8 cellular contexts compared by ENCODE assay signal in the genomic region with DNA sequence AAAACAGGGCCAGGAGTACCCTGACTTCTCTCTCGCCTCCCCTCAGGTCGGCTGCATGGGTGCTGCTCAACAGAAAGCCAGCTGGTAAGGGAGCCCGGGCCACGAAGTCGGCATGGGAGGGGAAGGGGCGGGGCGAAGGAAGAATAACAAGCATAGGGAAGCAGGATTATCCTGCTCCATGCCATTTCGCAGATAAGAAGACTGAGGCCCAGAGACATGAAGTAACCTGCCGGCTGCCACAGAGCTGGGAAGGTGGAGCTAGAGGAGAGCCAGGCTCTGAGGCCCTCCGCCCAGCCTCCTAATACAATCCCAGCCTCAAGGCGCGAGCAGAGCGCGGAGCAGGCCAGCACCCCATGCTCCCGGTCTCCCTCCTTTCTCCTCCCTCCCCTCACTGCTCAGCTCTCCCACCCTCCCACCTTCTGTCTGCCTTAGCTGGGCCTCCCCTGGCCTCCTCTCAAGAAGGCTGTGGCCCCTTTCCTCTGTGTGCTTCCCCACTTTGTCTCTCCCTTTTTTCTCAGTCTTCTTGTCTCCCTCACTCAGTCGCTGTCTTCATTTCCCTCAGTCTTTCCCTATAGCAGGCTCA. TPM values are rescaled to one million over a fixed set of nuclear protein-coding genes. Genes with fewer than 3 reads are reported as not detected.
DNase-seq lines count a peak whose midpoint lies in the region; ATAC-seq, FAIRE-seq and TF ChIP-seq lines count a peak whose summit lies in the region.

No MANE protein-coding gene starts in this region.

- H3K36me3 ChIP-seq in GM12878 (ENCODE audit: control insufficient read depth in 2 of 2, insufficient read depth in 2 of 2, low read length in 1 of 2) = no peaks in the 10 kb centered on the region
- no peaks in the 10 kb centered on the region for H3K36me3 ChIP-seq in thymus (ENCODE audit: control insufficient read depth, insufficient read depth)

- H3K27ac ChIP-seq in GM12878 (ENCODE audit: control insufficient read depth, insufficient read depth) = peak overlapping the region; percentile 96
- H3K27ac ChIP-seq in thymus (ENCODE audit: low read depth) = peak overlapping the region; percentile 47

- SMC1A ChIA-PET in GM12878 (lab: Charles Lee; ENCODE audit: uncharacterized antibody, unreplicated experiment) = interaction anchor here (0.6 to 1.8 kb wide), 7 partner anchors 10 to 192 kb away, joined by 3 to 10 read pairs (median 4); partner anchors contain the start of gene HMGA1

- peak overlapping the region; percentile 54 for H3K4me3 ChIP-seq in GM12878
- peak overlapping the region; percentile 52 for H3K4me3 ChIP-seq in thymus (ENCODE audit: low read length)

- H3K9ac ChIP-seq in GM12878 (ENCODE audit: control insufficient read depth, insufficient read depth, low read length) = peak overlapping the region; percentile 49; the same call in 1 of the 2 replicates

- no peaks in the 10 kb centered on the region for H3K79me2 ChIP-seq in GM12878 (ENCODE audit: control insufficient read depth, insufficient read depth, low read length)

- TF ChIP-seq EP300 in GM12878 (IDR thresholded peaks at IDR 0.05; ENCODE audit: borderline replicate concordance in 1 of 2, control insufficient read depth in 1 of 2, low read depth in 2 of 2, low read length in 2 of 2) = no peak

- H3K9me3 ChIP-seq in GM12878 (replicated peaks; ENCODE audit: control insufficient read depth, insufficient read depth, low read length) (no peaks in the 10 kb centered on the region), thymus (ENCODE audit: control insufficient read depth) (no peaks in the 10 kb centered on the region)

- in situ Hi-C loops in GM12878 (cut with MboI) = no loop called here

- POLR2A ChIA-PET in GM12878 (lab: Charles Lee) = interaction anchor here (0.6 to 2.3 kb wide), 9 partner anchors 10 to 436 kb away, joined by 3 to 20 read pairs (median 3); partner anchors contain the start of genes HMGA1 and SMIM29

- RAD21 ChIA-PET in GM12878 (lab: Charles Lee; ENCODE audit: unreplicated experiment) = interaction anchor here (1.0 to 2.4 kb wide), 5 partner anchors 11 to 202 kb away, joined by 3 to 17 read pairs (median 6); partner anchors contain the start of genes HMGA1, RPS10 and SMIM29

- WGBS in GM12878 (ENCODE audit: insufficient coverage, insufficient replicate concordance, low lambda C conversion rate, missing lambda C conversion rate) = 57% methylated on average over 15 of the region's 16 CpGs
- WGBS in thymus = 71% methylated on average over 16 of the region's 16 CpGs

- H3K27me3 ChIP-seq in GM12878 (replicated peaks in 1 of 2; ENCODE audit: control insufficient read depth in 2 of 2, insufficient read depth in 2 of 2, low read length in 1 of 2) = no peaks in the 10 kb centered on the region
- H3K27me3 ChIP-seq in thymus (ENCODE audit: control insufficient read depth, insufficient read depth) = no peaks in the 10 kb centered on the region

- no peak for TF ChIP-seq CTCF in GM12878 (IDR thresholded peaks at IDR 0.05 in 2 of 3, conservative IDR thresholded peaks at IDR 0.05 in 1 of 3; ENCODE audit: control insufficient read depth in 2 of 3, extremely low read depth in 1 of 3, insufficient read depth in 1 of 3, low read depth in 3 of 3, low read length in 3 of 3)

- H3K4me2 ChIP-seq in GM12878 (ENCODE audit: control insufficient read depth, insufficient read depth) = peak overlapping the region; percentile 97

- DNase-seq in GM12878 (ENCODE audit: low read depth, low spot score) = no peak
- DNase-seq in left lobe of liver (ENCODE audit: low spot score) = no peak
- no peak for DNase-seq in LoVo (ENCODE audit: low spot score)
- DNase-seq in HUDEP-2 (lab: John Stamatoyannopoulos, UW; ENCODE audit: unreplicated experiment in 76 of 76) = no peak

- H2AFZ ChIP-seq in GM12878 (ENCODE audit: control insufficient read depth, low read depth, low read length) = peak overlapping the region; percentile 97

- TF ChIP-seq RAD21 in GM12878 (IDR thresholded peaks at IDR 0.05; ENCODE audit: insufficient read depth, low read depth, low read length) = no peak

- intact Hi-C loops in GM12878 (cut with micrococcal nuclease; ENCODE audit: unreplicated experiment) = no loop called here

- peaks cover 24% of the 10 kb centered on the region for H3K4me1 ChIP-seq in GM12878 (ENCODE audit: control insufficient read depth, insufficient read depth, low read length)
- H3K4me1 ChIP-seq in thymus (ENCODE audit: control insufficient read depth, insufficient read depth, low read length) = peaks cover 27% of the 10 kb centered on the region

- no peak for TF ChIP-seq POLR2A in GM12878 (IDR thresholded peaks at IDR 0.05; ENCODE audit: low read depth, low read length)

- H4K20me1 ChIP-seq in GM12878 (ENCODE audit: control insufficient read depth, insufficient read depth) = no peaks in the 10 kb centered on the region

- CTCF ChIA-PET in GM12878 (lab: Yijun Ruan, JAX) = interaction anchor here (0.6 to 2.2 kb wide), 6 partner anchors 13 to 480 kb away, joined by 3 to 6 read pairs (median 4); partner anchors contain the start of gene HMGA1

- FAIRE-seq in GM12878 (lab: Jason Lieb, UNC) = no peak

- no TSS peak for BruUV-seq in GM12878 (replicated peaks; lab: Mats Ljungman, UMichigan)

- ATAC-seq in GM19328 (IDR thresholded peaks at IDR 0.05; ENCODE audit: unreplicated experiment) (peak; percentile 13), HG03175 (IDR thresholded peaks at IDR 0.05; ENCODE audit: unreplicated experiment) (peak; percentile 17), GM12878 (peak; percentile 31), left lobe of liver (peak; percentile 7), GM18520 (IDR thresholded peaks at IDR 0.05; ENCODE audit: unreplicated experiment) (no peak)

TF ChIP-seq in GM12878, 131 proteins besides CTCF, POLR2A, EP300 and RAD21 (continues in another document):
- TF ChIP-seq CHD2 (IDR thresholded peaks at IDR 0.05; ENCODE audit: borderline replicate concordance, low read depth, low read length) (peak; percentile 9; the same call in 1 of the 2 replicates), ETV6 (conservative IDR thresholded peaks at IDR 0.05 in 1 of 2, IDR thresholded peaks at IDR 0.05 in 1 of 2; ENCODE audit: borderline replicate concordance in 1 of 2, low read depth in 1 of 2) (0 out of 4 replicates have a peak, but pooled peaks of 1 of the 2 experiments have one; percentile 2), LARP7 (IDR thresholded peaks at IDR 0.05) (0 out of 2 replicates have a peak, but pooled peaks have one; percentile 16), HDGF (IDR thresholded peaks at IDR 0.05) (peak; percentile 96)

RNA-seq across cellular contexts. Expression of gene HMGA1, which starts 13.2 kb away (rescaled TPM):
- 34.9 and 35.0 TPM in 2 replicates for total RNA-seq in GM12878 (2013; cell fraction: nucleolus; rRNA removed)
- total RNA-seq in GM12878 (2014; rRNA removed) = 417 and 479 TPM in 2 replicates
- total RNA-seq in GM12878 (2014; rRNA removed; fragmentation: Illumina TruSeq; extraction: Trizol) = 220 and 264 TPM in 2 replicates
- 867 and 885 TPM in 2 replicates for total RNA-seq in GM12878 (2021)
- polyA plus RNA-seq in GM12878 (2011; ENCODE audit: low read depth) = 85.7 TPM
- 39.7 and 110 TPM in 2 replicates for polyA plus RNA-seq in GM12878 (2011; rRNA removed)
- polyA plus RNA-seq in GM12878 (2011; cell fraction: cytosol; rRNA removed) = 154 and 186 TPM in 2 replicates
- 132 and 185 TPM in 2 replicates for polyA plus RNA-seq in GM12878 (2011; cell fraction: nucleus; rRNA removed)
- 247 and 313 TPM in 2 replicates for polyA plus RNA-seq in GM12878 (2012)
- polyA plus RNA-seq in GM12878 (2014; fragmentation: Illumina TruSeq; extraction: Trizol) = 176 and 537 TPM in 2 replicates
- polyA plus RNA-seq in GM12878 (2014; fragmentation: Nextera tagmentation; extraction: Ambion mirVana) = 10 to 100 TPM; 13.4 to 38.0 TPM
- polyA plus RNA-seq in GM12878 (2014; rRNA removed) = 555 and 628 TPM in 2 replicates
- polyA plus RNA-seq in GM12878 (2016; fragmentation: Nextera tagmentation; extraction: Ambion mirVana) = 100 to 1,000 TPM; 692 to 739 TPM
- 32.6 and 67.6 TPM in 2 replicates for polyA minus RNA-seq in GM12878 (2011; rRNA and poly(A)+ RNA removed)
- polyA minus RNA-seq in GM12878 (2011; cell fraction: cytosol; rRNA and poly(A)+ RNA removed) = 96.9 and 109 TPM in 2 replicates
- 20.3 and 35.7 TPM in 2 replicates for polyA minus RNA-seq in GM12878 (2011; cell fraction: nucleus; rRNA and poly(A)+ RNA removed)
- total RNA-seq in left lobe of liver = 17.4 TPM
- 55.5 TPM for polyA plus RNA-seq in thymus

RNA-seq across cellular contexts. Expression of gene SMIM29, which starts 25.3 kb away (rescaled TPM):
- total RNA-seq in GM12878 (2013; cell fraction: nucleolus; rRNA removed) = 7.9 and 8.8 TPM in 2 replicates
- total RNA-seq in GM12878 (2014; rRNA removed) (26.9 and 27.7 TPM in 2 replicates), GM12878 (2014; rRNA removed; fragmentation: Illumina TruSeq; extraction: Trizol) (6.8 and 9.0 TPM in 2 replicates), GM12878 (2021) (17.6 and 19.9 TPM in 2 replicates), left lobe of liver (6.4 TPM)
- 10.5 TPM for polyA plus RNA-seq in GM12878 (2011; ENCODE audit: low read depth)
- polyA plus RNA-seq in GM12878 (2011; rRNA removed) (5.9 and 12.5 TPM in 2 replicates), GM12878 (2014; fragmentation: Illumina TruSeq; extraction: Trizol) (0.65 and 8.7 TPM in 2 replicates), GM12878 (2014; fragmentation: Nextera tagmentation; extraction: Ambion mirVana) (1 to 10 TPM; 7.1 to 8.4 TPM), GM12878 (2014; rRNA removed) (25.3 and 26.9 TPM in 2 replicates), GM12878 (2016; fragmentation: Nextera tagmentation; extraction: Ambion mirVana) (10 to 100 TPM; 27.2 to 30.0 TPM), thymus (43.3 TPM)
- 22.8 and 29.5 TPM in 2 replicates for polyA plus RNA-seq in GM12878 (2011; cell fraction: cytosol; rRNA removed)
- 19.6 and 24.9 TPM in 2 replicates for polyA plus RNA-seq in GM12878 (2011; cell fraction: nucleus; rRNA removed)
- 18.4 and 20.4 TPM in 2 replicates for polyA plus RNA-seq in GM12878 (2012)
- polyA minus RNA-seq in GM12878 (2011; rRNA and poly(A)+ RNA removed) = 7.7 and 15.6 TPM in 2 replicates
- polyA minus RNA-seq in GM12878 (2011; cell fraction: cytosol; rRNA and poly(A)+ RNA removed) = 5.9 and 6.4 TPM in 2 replicates
- 17.4 and 25.5 TPM in 2 replicates for polyA minus RNA-seq in GM12878 (2011; cell fraction: nucleus; rRNA and poly(A)+ RNA removed)
